8 cellular contexts compared by ENCODE assay signal in genomic region chr4:2800691-2801596, GRCh38. TPM values are rescaled to one million over a fixed set of nuclear protein-coding genes. Genes with fewer than 3 reads are reported as not detected.
DNase-seq lines count a peak whose midpoint lies in the region; ATAC-seq and TF ChIP-seq lines count a peak whose summit lies in the region.

No MANE protein-coding gene starts in this region.

- H3K4me3 ChIP-seq in IMR-90 (ENCODE audit: insufficient read depth, low read depth, low read length) (no peak overlapping the region), adipocyte (ENCODE audit: low read length) (peak overlapping the region; percentile 60), right atrium auricular region (peak overlapping the region in 1 of 2 donors; percentile 30)

- H2AFZ ChIP-seq in IMR-90 (replicated peaks; ENCODE audit: low read length, poor library complexity) = peak overlapping the region; percentile 91

- H3K4me3 Mint-ChIP-seq in activated CD8-positive, alpha-beta memory T cell treated with anti-CD3 and anti-CD28 coated beads, Interleukin-2, amount 10 ng/mL, durations not matched to agents 7 days and 5 days = peak overlapping the region; percentile 45

- peaks cover 37% of the 10 kb centered on the region for H3K4me1 Mint-ChIP-seq in activated CD8-positive, alpha-beta memory T cell treated with anti-CD3 and anti-CD28 coated beads, Interleukin-2, amount 10 ng/mL, durations not matched to agents 7 days and 5 days

- H2BK15ac ChIP-seq in IMR-90 (ENCODE audit: low read depth, low read length) = peak overlapping the region; percentile 28; the same call in 2 of the 3 replicates

- peak overlapping the region; percentile 93 for H3K4ac ChIP-seq in IMR-90 (ENCODE audit: low read depth, low read length)

- TF ChIP-seq RAD21 in IMR-90 (IDR thresholded peaks at IDR 0.05; ENCODE audit: low read length) = no peak

- dilution Hi-C loops in IMR-90 (cut with HindIII; ENCODE audit: low sequenced_read_pairs, unreplicated experiment) = no loop called here

- peak overlapping the region; percentile 85 for H2BK120ac ChIP-seq in IMR-90 (ENCODE audit: low read depth, low read length)

- H3K4me2 ChIP-seq in IMR-90 (ENCODE audit: low read depth, low read length) = peak overlapping the region; percentile 20

- peak overlapping the region; percentile 99 for H2AK9ac ChIP-seq in IMR-90 (replicated peaks; ENCODE audit: low read depth, low read length, poor library complexity)

- H4K20me1 ChIP-seq in IMR-90 (ENCODE audit: insufficient read depth, low read length) = no peaks in the 10 kb centered on the region

- peak; percentile 38 for ATAC-seq in activated CD8-positive, alpha-beta memory T cell treated with anti-CD3 and anti-CD28 coated beads, Interleukin-2, amount 10 ng/mL, durations not matched to agents 7 days and 5 days
- ATAC-seq in IMR-90 (ENCODE audit: low read depth) (peak; percentile 77), GM18520 (IDR thresholded peaks at IDR 0.05; ENCODE audit: unreplicated experiment) (no peak), GM21737 (IDR thresholded peaks at IDR 0.05; ENCODE audit: unreplicated experiment) (no peak)

- 17% methylated on average over 16 of the region's 29 CpGs; no CpG with 5 or more reads in 1 of the 2 experiments for WGBS in IMR-90 (ENCODE audit: extremely low coverage in 2 of 2, insufficient read length in 1 of 2), 2 experiments

- H3K9me3 ChIP-seq in IMR-90 (ENCODE audit: control insufficient read depth, insufficient read depth, low read length) = no peaks in the 10 kb centered on the region
- H3K9me3 ChIP-seq in adipocyte (ENCODE audit: control insufficient read depth, low read length) = no peaks in the 10 kb centered on the region
- no peaks in the 10 kb centered on the region for H3K9me3 ChIP-seq in right atrium auricular region

- peak overlapping the region; percentile 94 for H3K27ac ChIP-seq in IMR-90 (ENCODE audit: insufficient read depth, low read length)
- peak overlapping the region; percentile 81 to 88 for H3K27ac ChIP-seq in right atrium auricular region

- H2AK5ac ChIP-seq in IMR-90 (ENCODE audit: low read depth, low read length) = peak overlapping the region; percentile 97

- peak overlapping the region; percentile 75 for H3K18ac ChIP-seq in IMR-90 (ENCODE audit: low read depth, low read length)

- no peaks in the 10 kb centered on the region for H3K36me3 Mint-ChIP-seq in activated CD8-positive, alpha-beta memory T cell treated with anti-CD3 and anti-CD28 coated beads, Interleukin-2, amount 10 ng/mL, durations not matched to agents 7 days and 5 days

- CTCF ChIA-PET in activated CD8-positive, alpha-beta memory T cell treated with anti-CD3 and anti-CD28 coated beads, Interleukin-2, amount 10 ng/mL, durations not matched to agents 7 days and 5 days (lab: Charles Lee) = no interaction called here
- CTCF ChIA-PET in IMR-90 (lab: Yijun Ruan, JAX) = no interaction called here

- peak overlapping the region; percentile 47 for H2BK20ac ChIP-seq in IMR-90 (ENCODE audit: low read depth, low read length)

- H3K4me1 ChIP-seq in IMR-90 (ENCODE audit: control insufficient read depth, insufficient read depth, low read length) = peaks cover 41% of the 10 kb centered on the region
- H3K4me1 ChIP-seq in adipocyte (ENCODE audit: control insufficient read depth, insufficient read depth, low read length) = peaks cover 66% of the 10 kb centered on the region
- peaks cover 0 to 97% of the 10 kb centered on the region in 2 donors for H3K4me1 ChIP-seq in right atrium auricular region

- no peaks in the 10 kb centered on the region for H3K9me3 Mint-ChIP-seq in activated CD8-positive, alpha-beta memory T cell treated with anti-CD3 and anti-CD28 coated beads, Interleukin-2, amount 10 ng/mL, durations not matched to agents 7 days and 5 days (ENCODE audit: low read depth)

- peaks cover 5 to 86% of the 10 kb centered on the region in 2 experiments for H3K79me1 ChIP-seq in IMR-90 (ENCODE audit: low read depth in 1 of 2, low read length in 2 of 2)

- H3K27me3 ChIP-seq in IMR-90 (ENCODE audit: control insufficient read depth, insufficient read depth, low read length) (no peaks in the 10 kb centered on the region), adipocyte (replicated peaks; ENCODE audit: control insufficient read depth, insufficient read depth, low read length) (no peaks in the 10 kb centered on the region), right atrium auricular region (no peaks in the 10 kb centered on the region)

- DNase-seq in activated CD8-positive, alpha-beta memory T cell treated with anti-CD3 and anti-CD28 coated beads, Interleukin-2, amount 10 ng/mL, durations not matched to agents 7 days and 5 days = no peak
- DNase-seq in activated CD8-positive, alpha-beta memory T cell treated with anti-CD3 and anti-CD28 coated beads, Interleukin-2, amount 50 U/mL, for 48 hours = no peak
- DNase-seq in IMR-90 = peak; percentile 37
- DNase-seq in adipocyte (ENCODE audit: low read depth) = peak; percentile 78
- DNase-seq in right atrium auricular region (ENCODE audit: low spot score) = peak; percentile 85
- peak; percentile 83 for DNase-seq in retina

- BruUV-seq in IMR-90 (replicated peaks; lab: Mats Ljungman, UMichigan) = no TSS peak

- no peaks in the 10 kb centered on the region; the same call in 1 of the 2 replicates for H3K9me1 ChIP-seq in IMR-90 (ENCODE audit: insufficient read depth, low read length)

- H3K14ac ChIP-seq in IMR-90 (replicated peaks; ENCODE audit: low read depth, low read length) = peak overlapping the region; percentile 72

- peak overlapping the region; percentile 54 for H3K27ac Mint-ChIP-seq in activated CD8-positive, alpha-beta memory T cell treated with anti-CD3 and anti-CD28 coated beads, Interleukin-2, amount 10 ng/mL, durations not matched to agents 7 days and 5 days

- no peak for TF ChIP-seq POLR2A in IMR-90 (IDR thresholded peaks at IDR 0.05; ENCODE audit: low read depth, low read length)

- POLR2A ChIA-PET in IMR-90 (lab: Charles Lee; ENCODE audit: unreplicated experiment) = no interaction called here

- TF ChIP-seq CTCF in IMR-90 (conservative IDR thresholded peaks at IDR 0.05; ENCODE audit: low read depth, low read length) (no peak), right atrium auricular region (IDR thresholded peaks at IDR 0.05) (no peak)

- H4K5ac ChIP-seq in IMR-90 (ENCODE audit: low read depth, low read length) = peak overlapping the region; percentile 75

- H3K23ac ChIP-seq in IMR-90 (ENCODE audit: low read depth, low read length) = peak overlapping the region; percentile 92; the same call in 1 of the 2 replicates

- in situ Hi-C loops in IMR-90 (cut with MboI; ENCODE audit: low sequenced_read_pairs) = no loop called here

- H2BK5ac ChIP-seq in IMR-90 (ENCODE audit: low read depth, low read length, poor library complexity, severe bottlenecking) = peak overlapping the region; percentile 80

- no peaks in the 10 kb centered on the region for H3K27me3 Mint-ChIP-seq in activated CD8-positive, alpha-beta memory T cell treated with anti-CD3 and anti-CD28 coated beads, Interleukin-2, amount 10 ng/mL, durations not matched to agents 7 days and 5 days

- peak overlapping the region; percentile 73 to 95 for H4K8ac ChIP-seq in IMR-90 (ENCODE audit: low read depth in 2 of 2, low read length in 2 of 2)

- intact Hi-C loops in IMR-90 (cut with micrococcal nuclease) = no loop called here

- H3K56ac ChIP-seq in IMR-90 (ENCODE audit: extremely low read depth, insufficient read depth, low read length) = peak overlapping the region; percentile 52; the same call in 1 of the 2 replicates

- H3K36me3 ChIP-seq in IMR-90 (ENCODE audit: control insufficient read depth, insufficient read depth, low read length) = 0 out of 2 replicates have a peak, but pooled peaks cover 2% of the 10 kb centered on the region
- H3K36me3 ChIP-seq in adipocyte (ENCODE audit: control insufficient read depth, insufficient read depth, low read length, severe bottlenecking) = peaks cover 5% of the 10 kb centered on the region
- H3K36me3 ChIP-seq in right atrium auricular region = no peaks in the 10 kb centered on the region

- peak overlapping the region; percentile 78 for H4K91ac ChIP-seq in IMR-90 (ENCODE audit: insufficient read depth, low read depth, low read length)

- H3K9ac ChIP-seq in IMR-90 (ENCODE audit: low read depth, low read length) (peak overlapping the region; percentile 54), adipocyte (ENCODE audit: low read length) (peak overlapping the region; percentile 88)

TF ChIP-seq in IMR-90, 13 proteins besides CTCF, POLR2A, EP300 and RAD21:
- TF ChIP-seq FOS (IDR thresholded peaks at IDR 0.05; ENCODE audit: low read depth, low read length) (peak; percentile 71; the same call in 1 of the 2 replicates), USF2 (IDR thresholded peaks at IDR 0.05; ENCODE audit: low read depth, low read length) (no peak)

RNA-seq across cellular contexts. Expression of gene SH3BP2, which starts 8.1 kb away (rescaled TPM):
- total RNA-seq in activated CD8-positive, alpha-beta memory T cell treated with anti-CD3 and anti-CD28 coated beads, Interleukin-2, amount 10 ng/mL, durations not matched to agents 7 days and 5 days = 100 to 1,000 TPM in 1 of 2 experiments, 10 to 100 TPM in 1; 88.0 to 105 TPM
- 8.9 and 9.0 TPM in 2 replicates for total RNA-seq in IMR-90 (2012; rRNA removed)
- 37.2 and 45.3 TPM in 2 replicates for polyA plus RNA-seq in IMR-90 (2012; rRNA removed)
- polyA plus RNA-seq in IMR-90 (2012; cell fraction: cytosol; rRNA removed) = 20.8 and 21.2 TPM in 2 replicates
- polyA plus RNA-seq in IMR-90 (2012; cell fraction: nucleus; rRNA removed; ENCODE audit: low replicate concordance) = 229 and 480 TPM in 2 replicates
- total RNA-seq in right atrium auricular region = 10 to 100 TPM; 20.1 to 25.2 TPM

RNA-seq across cellular contexts. Expression of gene ADD1, which starts 42.7 kb away (rescaled TPM):
- total RNA-seq in activated CD8-positive, alpha-beta memory T cell treated with anti-CD3 and anti-CD28 coated beads, Interleukin-2, amount 10 ng/mL, durations not matched to agents 7 days and 5 days = 100 to 1,000 TPM; 251 to 260 TPM
- total RNA-seq in IMR-90 (2012; rRNA removed) = 117 and 122 TPM in 2 replicates
- 190 and 215 TPM in 2 replicates for polyA plus RNA-seq in IMR-90 (2012; rRNA removed)
- polyA plus RNA-seq in IMR-90 (2012; cell fraction: cytosol; rRNA removed) = 170 and 354 TPM in 2 replicates
- 291 and 369 TPM in 2 replicates for polyA plus RNA-seq in IMR-90 (2012; cell fraction: nucleus; rRNA removed; ENCODE audit: low replicate concordance)
- total RNA-seq in right atrium auricular region = 100 to 1,000 TPM; 171 to 196 TPM

RNA-seq across cellular contexts. Expression of gene TNIP2, which starts 44.8 kb away (rescaled TPM):
- total RNA-seq in activated CD8-positive, alpha-beta memory T cell treated with anti-CD3 and anti-CD28 coated beads, Interleukin-2, amount 10 ng/mL, durations not matched to agents 7 days and 5 days = 10 to 100 TPM; 51.3 to 53.5 TPM
- total RNA-seq in IMR-90 (2012; rRNA removed) = 33.3 and 36.9 TPM in 2 replicates
- polyA plus RNA-seq in IMR-90 (2012; rRNA removed) = 38.5 and 46.1 TPM in 2 replicates
- 48.6 and 56.4 TPM in 2 replicates for polyA plus RNA-seq in IMR-90 (2012; cell fraction: cytosol; rRNA removed)
- polyA plus RNA-seq in IMR-90 (2012; cell fraction: nucleus; rRNA removed; ENCODE audit: low replicate concordance) = 120 and 143 TPM in 2 replicates
- 10 to 100 TPM; 28.0 to 45.8 TPM for total RNA-seq in right atrium auricular region

Comparison
In these comparisons a context has a peak if more than half of its experiments do, and no peak if none do; other contexts are left out.
1. ATAC-seq: peak in activated CD8-positive, alpha-beta memory T cell treated with anti-CD3 and anti-CD28 coated beads, Interleukin-2, amount 10 ng/mL, durations not matched to agents 7 days and 5 days (single experiment) and IMR-90 (single experiment); none in GM18520 (single experiment) and GM21737 (single experiment).
2. DNase-seq: peak in IMR-90 (single experiment), adipocyte (single experiment), right atrium auricular region (single experiment) and retina (single experiment); none in activated CD8-positive, alpha-beta memory T cell treated with anti-CD3 and anti-CD28 coated beads, Interleukin-2, amount 10 ng/mL, durations not matched to agents 7 days and 5 days (single experiment) and activated CD8-positive, alpha-beta memory T cell treated with anti-CD3 and anti-CD28 coated beads, Interleukin-2, amount 50 U/mL, for 48 hours (single experiment).